ENCODE assay signal across 2 cellular contexts in the genomic region with DNA sequence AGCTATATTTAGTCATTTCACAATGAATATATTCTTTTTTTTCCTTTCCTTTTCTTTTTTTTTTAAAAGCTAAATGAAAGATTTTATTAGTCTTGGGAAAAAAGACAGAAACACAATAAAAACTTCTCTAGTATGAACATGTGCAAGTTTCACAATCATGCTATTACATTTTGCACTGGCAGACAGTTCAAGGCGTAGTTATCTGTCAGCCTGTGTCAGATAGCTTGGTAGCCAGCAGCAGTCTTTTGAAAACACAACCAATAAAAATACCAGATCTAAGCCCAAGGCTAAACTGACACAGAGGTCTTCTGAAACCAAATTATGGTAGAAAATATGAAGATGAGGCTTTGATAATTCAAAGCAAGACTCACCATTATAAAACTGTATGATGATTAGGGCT.
TF ChIP-seq lines count a peak whose summit lies in the region.

No MANE protein-coding gene starts in this region.

TF ChIP-seq in SK-N-SH treated with all-trans-retinoic acid at 6 μM for 48 hours, 23 proteins besides CTCF, POLR2A, EP300 and RAD21 (continued from another document):
- TF ChIP-seq, protein P1, sequence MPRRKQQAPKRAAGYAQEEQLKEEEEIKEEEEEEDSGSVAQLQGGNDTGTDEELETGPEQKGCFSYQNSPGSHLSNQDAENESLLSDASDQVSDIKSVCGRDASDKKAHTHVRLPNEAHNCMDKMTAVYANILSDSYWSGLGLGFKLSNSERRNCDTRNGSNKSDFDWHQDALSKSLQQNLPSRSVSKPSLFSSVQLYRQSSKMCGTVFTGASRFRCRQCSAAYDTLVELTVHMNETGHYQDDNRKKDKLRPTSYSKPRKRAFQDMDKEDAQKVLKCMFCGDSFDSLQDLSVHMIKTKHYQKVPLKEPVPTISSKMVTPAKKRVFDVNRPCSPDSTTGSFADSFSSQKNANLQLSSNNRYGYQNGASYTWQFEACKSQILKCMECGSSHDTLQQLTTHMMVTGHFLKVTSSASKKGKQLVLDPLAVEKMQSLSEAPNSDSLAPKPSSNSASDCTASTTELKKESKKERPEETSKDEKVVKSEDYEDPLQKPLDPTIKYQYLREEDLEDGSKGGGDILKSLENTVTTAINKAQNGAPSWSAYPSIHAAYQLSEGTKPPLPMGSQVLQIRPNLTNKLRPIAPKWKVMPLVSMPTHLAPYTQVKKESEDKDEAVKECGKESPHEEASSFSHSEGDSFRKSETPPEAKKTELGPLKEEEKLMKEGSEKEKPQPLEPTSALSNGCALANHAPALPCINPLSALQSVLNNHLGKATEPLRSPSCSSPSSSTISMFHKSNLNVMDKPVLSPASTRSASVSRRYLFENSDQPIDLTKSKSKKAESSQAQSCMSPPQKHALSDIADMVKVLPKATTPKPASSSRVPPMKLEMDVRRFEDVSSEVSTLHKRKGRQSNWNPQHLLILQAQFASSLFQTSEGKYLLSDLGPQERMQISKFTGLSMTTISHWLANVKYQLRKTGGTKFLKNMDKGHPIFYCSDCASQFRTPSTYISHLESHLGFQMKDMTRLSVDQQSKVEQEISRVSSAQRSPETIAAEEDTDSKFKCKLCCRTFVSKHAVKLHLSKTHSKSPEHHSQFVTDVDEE (CRISPR knock-in tag; IDR thresholded peaks at IDR 0.05) = no peak
- TF ChIP-seq, protein P2, sequence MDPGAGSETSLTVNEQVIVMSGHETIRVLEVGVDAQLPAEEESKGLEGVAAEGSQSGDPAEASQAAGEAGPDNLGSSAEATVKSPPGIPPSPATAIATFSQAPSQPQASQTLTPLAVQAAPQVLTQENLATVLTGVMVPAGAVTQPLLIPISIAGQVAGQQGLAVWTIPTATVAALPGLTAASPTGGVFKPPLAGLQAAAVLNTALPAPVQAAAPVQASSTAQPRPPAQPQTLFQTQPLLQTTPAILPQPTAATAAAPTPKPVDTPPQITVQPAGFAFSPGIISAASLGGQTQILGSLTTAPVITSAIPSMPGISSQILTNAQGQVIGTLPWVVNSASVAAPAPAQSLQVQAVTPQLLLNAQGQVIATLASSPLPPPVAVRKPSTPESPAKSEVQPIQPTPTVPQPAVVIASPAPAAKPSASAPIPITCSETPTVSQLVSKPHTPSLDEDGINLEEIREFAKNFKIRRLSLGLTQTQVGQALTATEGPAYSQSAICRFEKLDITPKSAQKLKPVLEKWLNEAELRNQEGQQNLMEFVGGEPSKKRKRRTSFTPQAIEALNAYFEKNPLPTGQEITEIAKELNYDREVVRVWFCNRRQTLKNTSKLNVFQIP (CRISPR knock-in tag; IDR thresholded peaks at IDR 0.05; ENCODE audit: borderline replicate concordance, low read depth) = no peak
- TF ChIP-seq SNAI2 (CRISPR knock-in tag; IDR thresholded peaks at IDR 0.05) = no peak
- TF ChIP-seq TOX (CRISPR knock-in tag; IDR thresholded peaks at IDR 0.05; ENCODE audit: borderline replicate concordance) = no peak
- no peak for TF ChIP-seq ZNF70 (CRISPR knock-in tag; IDR thresholded peaks at IDR 0.05)
- TF ChIP-seq ZC3H10 (CRISPR knock-in tag; IDR thresholded peaks at IDR 0.05) = no peak
- TF ChIP-seq, protein P3, sequence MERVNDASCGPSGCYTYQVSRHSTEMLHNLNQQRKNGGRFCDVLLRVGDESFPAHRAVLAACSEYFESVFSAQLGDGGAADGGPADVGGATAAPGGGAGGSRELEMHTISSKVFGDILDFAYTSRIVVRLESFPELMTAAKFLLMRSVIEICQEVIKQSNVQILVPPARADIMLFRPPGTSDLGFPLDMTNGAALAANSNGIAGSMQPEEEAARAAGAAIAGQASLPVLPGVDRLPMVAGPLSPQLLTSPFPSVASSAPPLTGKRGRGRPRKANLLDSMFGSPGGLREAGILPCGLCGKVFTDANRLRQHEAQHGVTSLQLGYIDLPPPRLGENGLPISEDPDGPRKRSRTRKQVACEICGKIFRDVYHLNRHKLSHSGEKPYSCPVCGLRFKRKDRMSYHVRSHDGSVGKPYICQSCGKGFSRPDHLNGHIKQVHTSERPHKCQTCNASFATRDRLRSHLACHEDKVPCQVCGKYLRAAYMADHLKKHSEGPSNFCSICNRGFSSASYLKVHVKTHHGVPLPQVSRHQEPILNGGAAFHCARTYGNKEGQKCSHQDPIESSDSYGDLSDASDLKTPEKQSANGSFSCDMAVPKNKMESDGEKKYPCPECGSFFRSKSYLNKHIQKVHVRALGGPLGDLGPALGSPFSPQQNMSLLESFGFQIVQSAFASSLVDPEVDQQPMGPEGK (CRISPR knock-in tag; IDR thresholded peaks at IDR 0.05; ENCODE audit: borderline replicate concordance) = no peak
- TF ChIP-seq OSR1 (CRISPR knock-in tag; IDR thresholded peaks at IDR 0.05) = no peak
- TF ChIP-seq ARNTL (CRISPR knock-in tag; IDR thresholded peaks at IDR 0.05; ENCODE audit: borderline replicate concordance, low read depth) = no peak

TF ChIP-seq in neural cell, 6 proteins besides CTCF, POLR2A, EP300 and RAD21 (continued from another document):
- no peak for TF ChIP-seq TAF1 (IDR thresholded peaks at IDR 0.05; ENCODE audit: low read depth)
